1 cellular context compared by ENCODE assay signal in the genomic region with DNA sequence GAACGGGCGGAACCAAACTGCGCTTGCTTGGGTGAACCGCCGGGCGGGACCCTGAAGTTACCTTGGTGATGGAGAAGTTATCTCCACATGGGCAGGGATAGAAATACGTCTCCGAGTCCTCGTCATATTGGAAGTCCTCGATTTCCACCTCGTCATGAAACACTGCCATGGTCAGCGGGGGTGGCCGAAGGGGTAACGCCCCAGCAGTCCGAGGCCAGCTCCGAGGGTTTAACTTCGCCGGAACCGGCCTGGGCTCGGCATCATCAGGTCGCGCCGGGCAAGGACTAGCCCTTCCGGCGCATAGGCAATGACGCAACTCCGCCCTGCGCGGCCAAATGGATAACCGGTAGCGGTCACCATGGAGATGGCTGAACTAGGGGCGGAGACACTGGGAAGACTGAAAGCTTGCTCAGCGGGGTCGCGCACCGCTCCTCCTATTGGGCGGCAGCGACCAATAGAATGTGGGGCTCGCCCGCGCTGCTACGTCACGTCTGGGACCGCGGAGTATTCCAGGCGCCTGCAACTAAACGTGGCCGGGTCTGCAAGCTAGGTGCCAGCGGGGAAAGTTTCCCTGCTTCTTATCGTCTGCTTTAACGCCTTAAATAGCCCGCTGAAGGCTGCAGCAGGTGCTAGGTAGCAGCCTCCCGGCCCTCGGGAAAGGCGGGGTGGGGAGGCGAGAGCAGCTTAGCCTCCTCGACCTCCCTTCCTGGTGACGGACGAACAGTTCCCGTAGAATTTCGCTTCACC.
A peak's percentile ranks its signal among the peaks of the same experiment; 100 is the strongest.
TF ChIP-seq lines count a peak whose summit lies in the region.

Gene DPH3, minus strand, starts transcription at position 236 of the 747 bp plus-strand sequence. Its CDS starts 67 bp downstream, at position 169.
Gene OXNAD1, plus strand, starts transcription at position 505 of the 747 bp plus-strand sequence. CDS start 5,741 bp downstream, outside the sequence.

TF ChIP-seq in K562, 482 proteins besides CTCF, POLR2A, EP300 and RAD21 (continued from another document and continues in another):
- TF ChIP-seq, protein P1, sequence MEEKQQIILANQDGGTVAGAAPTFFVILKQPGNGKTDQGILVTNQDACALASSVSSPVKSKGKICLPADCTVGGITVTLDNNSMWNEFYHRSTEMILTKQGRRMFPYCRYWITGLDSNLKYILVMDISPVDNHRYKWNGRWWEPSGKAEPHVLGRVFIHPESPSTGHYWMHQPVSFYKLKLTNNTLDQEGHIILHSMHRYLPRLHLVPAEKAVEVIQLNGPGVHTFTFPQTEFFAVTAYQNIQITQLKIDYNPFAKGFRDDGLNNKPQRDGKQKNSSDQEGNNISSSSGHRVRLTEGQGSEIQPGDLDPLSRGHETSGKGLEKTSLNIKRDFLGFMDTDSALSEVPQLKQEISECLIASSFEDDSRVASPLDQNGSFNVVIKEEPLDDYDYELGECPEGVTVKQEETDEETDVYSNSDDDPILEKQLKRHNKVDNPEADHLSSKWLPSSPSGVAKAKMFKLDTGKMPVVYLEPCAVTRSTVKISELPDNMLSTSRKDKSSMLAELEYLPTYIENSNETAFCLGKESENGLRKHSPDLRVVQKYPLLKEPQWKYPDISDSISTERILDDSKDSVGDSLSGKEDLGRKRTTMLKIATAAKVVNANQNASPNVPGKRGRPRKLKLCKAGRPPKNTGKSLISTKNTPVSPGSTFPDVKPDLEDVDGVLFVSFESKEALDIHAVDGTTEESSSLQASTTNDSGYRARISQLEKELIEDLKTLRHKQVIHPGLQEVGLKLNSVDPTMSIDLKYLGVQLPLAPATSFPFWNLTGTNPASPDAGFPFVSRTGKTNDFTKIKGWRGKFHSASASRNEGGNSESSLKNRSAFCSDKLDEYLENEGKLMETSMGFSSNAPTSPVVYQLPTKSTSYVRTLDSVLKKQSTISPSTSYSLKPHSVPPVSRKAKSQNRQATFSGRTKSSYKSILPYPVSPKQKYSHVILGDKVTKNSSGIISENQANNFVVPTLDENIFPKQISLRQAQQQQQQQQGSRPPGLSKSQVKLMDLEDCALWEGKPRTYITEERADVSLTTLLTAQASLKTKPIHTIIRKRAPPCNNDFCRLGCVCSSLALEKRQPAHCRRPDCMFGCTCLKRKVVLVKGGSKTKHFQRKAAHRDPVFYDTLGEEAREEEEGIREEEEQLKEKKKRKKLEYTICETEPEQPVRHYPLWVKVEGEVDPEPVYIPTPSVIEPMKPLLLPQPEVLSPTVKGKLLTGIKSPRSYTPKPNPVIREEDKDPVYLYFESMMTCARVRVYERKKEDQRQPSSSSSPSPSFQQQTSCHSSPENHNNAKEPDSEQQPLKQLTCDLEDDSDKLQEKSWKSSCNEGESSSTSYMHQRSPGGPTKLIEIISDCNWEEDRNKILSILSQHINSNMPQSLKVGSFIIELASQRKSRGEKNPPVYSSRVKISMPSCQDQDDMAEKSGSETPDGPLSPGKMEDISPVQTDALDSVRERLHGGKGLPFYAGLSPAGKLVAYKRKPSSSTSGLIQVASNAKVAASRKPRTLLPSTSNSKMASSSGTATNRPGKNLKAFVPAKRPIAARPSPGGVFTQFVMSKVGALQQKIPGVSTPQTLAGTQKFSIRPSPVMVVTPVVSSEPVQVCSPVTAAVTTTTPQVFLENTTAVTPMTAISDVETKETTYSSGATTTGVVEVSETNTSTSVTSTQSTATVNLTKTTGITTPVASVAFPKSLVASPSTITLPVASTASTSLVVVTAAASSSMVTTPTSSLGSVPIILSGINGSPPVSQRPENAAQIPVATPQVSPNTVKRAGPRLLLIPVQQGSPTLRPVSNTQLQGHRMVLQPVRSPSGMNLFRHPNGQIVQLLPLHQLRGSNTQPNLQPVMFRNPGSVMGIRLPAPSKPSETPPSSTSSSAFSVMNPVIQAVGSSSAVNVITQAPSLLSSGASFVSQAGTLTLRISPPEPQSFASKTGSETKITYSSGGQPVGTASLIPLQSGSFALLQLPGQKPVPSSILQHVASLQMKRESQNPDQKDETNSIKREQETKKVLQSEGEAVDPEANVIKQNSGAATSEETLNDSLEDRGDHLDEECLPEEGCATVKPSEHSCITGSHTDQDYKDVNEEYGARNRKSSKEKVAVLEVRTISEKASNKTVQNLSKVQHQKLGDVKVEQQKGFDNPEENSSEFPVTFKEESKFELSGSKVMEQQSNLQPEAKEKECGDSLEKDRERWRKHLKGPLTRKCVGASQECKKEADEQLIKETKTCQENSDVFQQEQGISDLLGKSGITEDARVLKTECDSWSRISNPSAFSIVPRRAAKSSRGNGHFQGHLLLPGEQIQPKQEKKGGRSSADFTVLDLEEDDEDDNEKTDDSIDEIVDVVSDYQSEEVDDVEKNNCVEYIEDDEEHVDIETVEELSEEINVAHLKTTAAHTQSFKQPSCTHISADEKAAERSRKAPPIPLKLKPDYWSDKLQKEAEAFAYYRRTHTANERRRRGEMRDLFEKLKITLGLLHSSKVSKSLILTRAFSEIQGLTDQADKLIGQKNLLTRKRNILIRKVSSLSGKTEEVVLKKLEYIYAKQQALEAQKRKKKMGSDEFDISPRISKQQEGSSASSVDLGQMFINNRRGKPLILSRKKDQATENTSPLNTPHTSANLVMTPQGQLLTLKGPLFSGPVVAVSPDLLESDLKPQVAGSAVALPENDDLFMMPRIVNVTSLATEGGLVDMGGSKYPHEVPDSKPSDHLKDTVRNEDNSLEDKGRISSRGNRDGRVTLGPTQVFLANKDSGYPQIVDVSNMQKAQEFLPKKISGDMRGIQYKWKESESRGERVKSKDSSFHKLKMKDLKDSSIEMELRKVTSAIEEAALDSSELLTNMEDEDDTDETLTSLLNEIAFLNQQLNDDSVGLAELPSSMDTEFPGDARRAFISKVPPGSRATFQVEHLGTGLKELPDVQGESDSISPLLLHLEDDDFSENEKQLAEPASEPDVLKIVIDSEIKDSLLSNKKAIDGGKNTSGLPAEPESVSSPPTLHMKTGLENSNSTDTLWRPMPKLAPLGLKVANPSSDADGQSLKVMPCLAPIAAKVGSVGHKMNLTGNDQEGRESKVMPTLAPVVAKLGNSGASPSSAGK (IDR thresholded peaks at IDR 0.05) = peak; percentile 7; the same call in 1 of the 2 replicates
- TF ChIP-seq NR2C1 (IDR thresholded peaks at IDR 0.05) = peak; percentile 87
- TF ChIP-seq NR2C1 (tag; IDR thresholded peaks at IDR 0.05) = peak; percentile 91
- TF ChIP-seq, protein P2, sequence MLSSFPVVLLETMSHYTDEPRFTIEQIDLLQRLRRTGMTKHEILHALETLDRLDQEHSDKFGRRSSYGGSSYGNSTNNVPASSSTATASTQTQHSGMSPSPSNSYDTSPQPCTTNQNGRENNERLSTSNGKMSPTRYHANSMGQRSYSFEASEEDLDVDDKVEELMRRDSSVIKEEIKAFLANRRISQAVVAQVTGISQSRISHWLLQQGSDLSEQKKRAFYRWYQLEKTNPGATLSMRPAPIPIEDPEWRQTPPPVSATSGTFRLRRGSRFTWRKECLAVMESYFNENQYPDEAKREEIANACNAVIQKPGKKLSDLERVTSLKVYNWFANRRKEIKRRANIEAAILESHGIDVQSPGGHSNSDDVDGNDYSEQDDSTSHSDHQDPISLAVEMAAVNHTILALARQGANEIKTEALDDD (IDR thresholded peaks at IDR 0.05) = no peak; the same call in 1 of the 2 replicates
- TF ChIP-seq, protein P3, sequence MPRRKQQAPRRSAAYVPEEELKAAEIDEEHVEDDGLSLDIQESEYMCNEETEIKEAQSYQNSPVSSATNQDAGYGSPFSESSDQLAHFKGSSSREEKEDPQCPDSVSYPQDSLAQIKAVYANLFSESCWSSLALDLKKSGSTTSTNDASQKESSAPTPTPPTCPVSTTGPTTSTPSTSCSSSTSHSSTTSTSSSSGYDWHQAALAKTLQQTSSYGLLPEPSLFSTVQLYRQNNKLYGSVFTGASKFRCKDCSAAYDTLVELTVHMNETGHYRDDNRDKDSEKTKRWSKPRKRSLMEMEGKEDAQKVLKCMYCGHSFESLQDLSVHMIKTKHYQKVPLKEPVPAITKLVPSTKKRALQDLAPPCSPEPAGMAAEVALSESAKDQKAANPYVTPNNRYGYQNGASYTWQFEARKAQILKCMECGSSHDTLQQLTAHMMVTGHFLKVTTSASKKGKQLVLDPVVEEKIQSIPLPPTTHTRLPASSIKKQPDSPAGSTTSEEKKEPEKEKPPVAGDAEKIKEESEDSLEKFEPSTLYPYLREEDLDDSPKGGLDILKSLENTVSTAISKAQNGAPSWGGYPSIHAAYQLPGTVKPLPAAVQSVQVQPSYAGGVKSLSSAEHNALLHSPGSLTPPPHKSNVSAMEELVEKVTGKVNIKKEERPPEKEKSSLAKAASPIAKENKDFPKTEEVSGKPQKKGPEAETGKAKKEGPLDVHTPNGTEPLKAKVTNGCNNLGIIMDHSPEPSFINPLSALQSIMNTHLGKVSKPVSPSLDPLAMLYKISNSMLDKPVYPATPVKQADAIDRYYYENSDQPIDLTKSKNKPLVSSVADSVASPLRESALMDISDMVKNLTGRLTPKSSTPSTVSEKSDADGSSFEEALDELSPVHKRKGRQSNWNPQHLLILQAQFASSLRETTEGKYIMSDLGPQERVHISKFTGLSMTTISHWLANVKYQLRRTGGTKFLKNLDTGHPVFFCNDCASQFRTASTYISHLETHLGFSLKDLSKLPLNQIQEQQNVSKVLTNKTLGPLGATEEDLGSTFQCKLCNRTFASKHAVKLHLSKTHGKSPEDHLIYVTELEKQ (CRISPR knock-in tag; IDR thresholded peaks at IDR 0.05) = 0 out of 2 replicates have a peak, but pooled peaks have one; percentile 16
- TF ChIP-seq, protein P4, sequence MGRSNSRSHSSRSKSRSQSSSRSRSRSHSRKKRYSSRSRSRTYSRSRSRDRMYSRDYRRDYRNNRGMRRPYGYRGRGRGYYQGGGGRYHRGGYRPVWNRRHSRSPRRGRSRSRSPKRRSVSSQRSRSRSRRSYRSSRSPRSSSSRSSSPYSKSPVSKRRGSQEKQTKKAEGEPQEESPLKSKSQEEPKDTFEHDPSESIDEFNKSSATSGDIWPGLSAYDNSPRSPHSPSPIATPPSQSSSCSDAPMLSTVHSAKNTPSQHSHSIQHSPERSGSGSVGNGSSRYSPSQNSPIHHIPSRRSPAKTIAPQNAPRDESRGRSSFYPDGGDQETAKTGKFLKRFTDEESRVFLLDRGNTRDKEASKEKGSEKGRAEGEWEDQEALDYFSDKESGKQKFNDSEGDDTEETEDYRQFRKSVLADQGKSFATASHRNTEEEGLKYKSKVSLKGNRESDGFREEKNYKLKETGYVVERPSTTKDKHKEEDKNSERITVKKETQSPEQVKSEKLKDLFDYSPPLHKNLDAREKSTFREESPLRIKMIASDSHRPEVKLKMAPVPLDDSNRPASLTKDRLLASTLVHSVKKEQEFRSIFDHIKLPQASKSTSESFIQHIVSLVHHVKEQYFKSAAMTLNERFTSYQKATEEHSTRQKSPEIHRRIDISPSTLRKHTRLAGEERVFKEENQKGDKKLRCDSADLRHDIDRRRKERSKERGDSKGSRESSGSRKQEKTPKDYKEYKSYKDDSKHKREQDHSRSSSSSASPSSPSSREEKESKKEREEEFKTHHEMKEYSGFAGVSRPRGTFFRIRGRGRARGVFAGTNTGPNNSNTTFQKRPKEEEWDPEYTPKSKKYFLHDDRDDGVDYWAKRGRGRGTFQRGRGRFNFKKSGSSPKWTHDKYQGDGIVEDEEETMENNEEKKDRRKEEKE (IDR thresholded peaks at IDR 0.05; ENCODE audit: borderline replicate concordance in 1 of 2, control insufficient read depth in 1 of 2, low read depth in 2 of 2, low read length in 1 of 2) = peak in 1 of 2 experiments; percentile 77; a peak in 1 of 4 replicates
- peak; percentile 61; the same call in 1 of the 2 replicates for TF ChIP-seq ZSCAN32 (CRISPR knock-in tag; IDR thresholded peaks at IDR 0.05)
- TF ChIP-seq TSC22D4 (tag; IDR thresholded peaks at IDR 0.05) = no peak
- TF ChIP-seq C11orf30 (IDR thresholded peaks at IDR 0.05; ENCODE audit: low read depth) = peak; percentile 99
- TF ChIP-seq RBM34 (IDR thresholded peaks at IDR 0.05; ENCODE audit: borderline replicate concordance, insufficient read depth, low read length) = no peak
- TF ChIP-seq RHOXF2B (CRISPR knock-in tag; conservative IDR thresholded peaks at IDR 0.05) = 0 out of 2 replicates have a peak, but pooled peaks have one; percentile 52
- no peak for TF ChIP-seq ZNF140 (CRISPR knock-in tag; IDR thresholded peaks at IDR 0.05)
- TF ChIP-seq MBD1 (CRISPR knock-in tag; IDR thresholded peaks at IDR 0.05) = no peak
- TF ChIP-seq CUX1 (CRISPR knock-in tag; IDR thresholded peaks at IDR 0.05) = no peak
- no peak for TF ChIP-seq SREBF1 (IDR thresholded peaks at IDR 0.05; ENCODE audit: borderline replicate concordance, low read depth, low read length)
- peak; percentile 75 for TF ChIP-seq SAP30 (IDR thresholded peaks at IDR 0.05; ENCODE audit: borderline replicate concordance, insufficient read depth, low read depth, low read length, poor library complexity, severe bottlenecking)
- no peak for TF ChIP-seq COPS2 (conservative IDR thresholded peaks at IDR 0.05)
- peak; percentile 82 for TF ChIP-seq NFYB (IDR thresholded peaks at IDR 0.05; ENCODE audit: extremely low read depth, insufficient read length)
